ENCODE assay signal across 1 cellular context in the genomic region with DNA sequence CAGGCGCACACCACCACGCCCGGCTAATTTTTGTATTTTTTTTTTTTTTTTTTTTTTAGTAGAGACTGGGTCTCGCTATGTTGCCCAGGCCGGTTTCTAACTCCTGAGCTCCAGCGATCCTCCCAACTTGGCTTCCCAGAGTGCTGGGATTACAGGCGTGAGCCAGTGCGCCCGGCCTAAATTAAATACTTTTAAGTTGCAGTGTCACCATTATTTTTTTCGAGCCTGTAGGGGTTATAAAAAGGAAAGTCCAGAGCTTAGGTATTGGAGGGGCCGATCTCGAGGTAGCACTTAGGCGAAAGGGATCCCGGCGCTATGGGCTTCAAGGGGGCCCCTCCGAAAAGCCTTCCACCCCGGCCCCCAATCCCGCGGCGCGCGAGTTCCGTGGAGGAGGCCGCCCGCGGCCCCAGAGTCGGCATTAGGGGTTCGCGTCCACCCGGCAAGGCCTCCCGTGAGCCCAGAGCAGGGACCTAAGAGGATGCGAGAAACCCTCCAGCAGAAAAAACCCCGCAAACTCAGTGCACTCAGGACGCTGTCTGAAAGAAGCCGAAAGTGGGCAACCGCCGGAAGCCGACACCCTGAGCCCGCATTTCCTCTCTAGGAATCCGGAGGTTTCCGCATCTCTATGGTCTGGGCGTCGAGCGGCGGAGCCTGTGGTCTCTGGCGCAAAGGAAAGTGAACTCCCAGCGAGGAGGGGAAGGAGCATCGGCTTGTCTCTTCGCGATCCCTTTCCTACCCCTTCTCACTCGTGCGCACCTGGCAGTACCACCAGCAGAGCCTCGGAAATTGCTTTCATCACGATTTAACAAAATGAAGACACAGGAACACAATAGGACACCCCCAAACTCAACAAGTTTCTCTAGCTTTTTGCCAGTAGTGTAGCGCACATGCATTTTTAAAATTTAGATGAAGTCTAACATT.
TF ChIP-seq lines count a peak whose summit lies in the region.

No MANE protein-coding gene starts in this region.

TF ChIP-seq in IMR-90, 13 proteins besides CTCF, POLR2A, EP300 and RAD21:
- TF ChIP-seq FOS (IDR thresholded peaks at IDR 0.05; ENCODE audit: low read depth, low read length), result no peak
- TF ChIP-seq, protein P1, sequence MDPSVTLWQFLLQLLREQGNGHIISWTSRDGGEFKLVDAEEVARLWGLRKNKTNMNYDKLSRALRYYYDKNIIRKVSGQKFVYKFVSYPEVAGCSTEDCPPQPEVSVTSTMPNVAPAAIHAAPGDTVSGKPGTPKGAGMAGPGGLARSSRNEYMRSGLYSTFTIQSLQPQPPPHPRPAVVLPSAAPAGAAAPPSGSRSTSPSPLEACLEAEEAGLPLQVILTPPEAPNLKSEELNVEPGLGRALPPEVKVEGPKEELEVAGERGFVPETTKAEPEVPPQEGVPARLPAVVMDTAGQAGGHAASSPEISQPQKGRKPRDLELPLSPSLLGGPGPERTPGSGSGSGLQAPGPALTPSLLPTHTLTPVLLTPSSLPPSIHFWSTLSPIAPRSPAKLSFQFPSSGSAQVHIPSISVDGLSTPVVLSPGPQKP (IDR thresholded peaks at IDR 0.05; ENCODE audit: borderline replicate concordance, low read depth, low read length), result no peak
- no peak for TF ChIP-seq CEBPB (IDR thresholded peaks at IDR 0.05; ENCODE audit: low read depth, low read length)
- no peak for TF ChIP-seq BHLHE40 (IDR thresholded peaks at IDR 0.05; ENCODE audit: low read depth, low read length)
- no peak for TF ChIP-seq MXI1 (IDR thresholded peaks at IDR 0.05; ENCODE audit: borderline replicate concordance, low read depth, low read length)
- TF ChIP-seq RCOR1 (IDR thresholded peaks at IDR 0.05; ENCODE audit: insufficient replicate concordance, low read length), result no peak
- no peak for TF ChIP-seq SMC3 (IDR thresholded peaks at IDR 0.05; ENCODE audit: low read depth, low read length)
- TF ChIP-seq, protein P2, sequence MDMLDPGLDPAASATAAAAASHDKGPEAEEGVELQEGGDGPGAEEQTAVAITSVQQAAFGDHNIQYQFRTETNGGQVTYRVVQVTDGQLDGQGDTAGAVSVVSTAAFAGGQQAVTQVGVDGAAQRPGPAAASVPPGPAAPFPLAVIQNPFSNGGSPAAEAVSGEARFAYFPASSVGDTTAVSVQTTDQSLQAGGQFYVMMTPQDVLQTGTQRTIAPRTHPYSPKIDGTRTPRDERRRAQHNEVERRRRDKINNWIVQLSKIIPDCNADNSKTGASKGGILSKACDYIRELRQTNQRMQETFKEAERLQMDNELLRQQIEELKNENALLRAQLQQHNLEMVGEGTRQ (IDR thresholded peaks at IDR 0.05; ENCODE audit: low read depth, low read length), result no peak
- no peak for TF ChIP-seq MAFK (IDR thresholded peaks at IDR 0.05; ENCODE audit: low read depth, low read length)
- no peak for TF ChIP-seq NFE2L2 (IDR thresholded peaks at IDR 0.05; ENCODE audit: low read depth, low read length)
- TF ChIP-seq MAZ (IDR thresholded peaks at IDR 0.05; ENCODE audit: borderline replicate concordance, low read depth, low read length), result no peak
- TF ChIP-seq RFX5 (IDR thresholded peaks at IDR 0.05; ENCODE audit: low read depth, low read length), result no peak
- TF ChIP-seq CHD1 (IDR thresholded peaks at IDR 0.05; ENCODE audit: low read depth, low read length), result no peak
